ENCODE assay signal across 8 cellular contexts in the genomic region with DNA sequence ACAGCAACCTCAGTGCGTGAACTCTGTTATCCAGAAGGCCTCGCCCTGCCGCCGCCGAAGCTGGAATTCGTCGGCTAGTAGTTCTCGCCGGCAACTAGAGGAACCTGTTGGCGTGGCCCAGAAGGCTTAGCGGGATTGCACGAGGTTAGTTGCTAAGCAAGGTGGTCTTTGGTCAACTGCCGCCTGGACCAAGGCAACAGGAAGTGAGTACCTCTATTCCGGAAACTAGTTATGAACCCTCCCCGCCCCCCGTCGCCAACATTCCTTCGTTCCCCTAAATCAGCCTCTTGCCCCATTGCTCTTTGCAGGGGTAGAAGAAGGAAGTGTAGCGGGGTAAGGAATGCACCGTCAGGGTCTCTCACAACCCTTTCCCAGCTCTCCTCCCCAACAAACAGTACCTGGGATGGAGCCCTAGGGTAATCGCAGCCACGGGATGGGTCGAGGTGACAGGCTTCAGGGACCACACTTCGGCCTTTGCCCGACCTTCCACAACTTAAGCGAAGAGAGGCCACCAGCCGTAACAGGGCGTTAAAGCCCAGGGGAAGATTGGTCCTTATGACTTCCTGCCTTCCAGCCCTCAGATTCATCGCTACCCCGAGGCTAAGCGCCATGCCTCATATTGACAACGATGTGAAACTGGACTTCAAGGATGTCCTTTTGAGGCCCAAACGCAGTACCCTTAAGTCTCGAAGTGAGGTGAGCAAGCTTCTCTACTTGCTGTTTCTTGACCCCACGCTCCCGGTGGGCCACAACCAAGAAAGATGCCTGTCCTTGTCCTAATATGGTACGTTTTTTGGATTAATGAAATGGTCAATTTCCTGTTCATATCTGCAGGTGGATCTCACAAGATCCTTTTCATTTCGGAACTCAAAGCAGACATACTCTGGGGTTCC. TPM values are rescaled to one million over a fixed set of nuclear protein-coding genes. Genes with fewer than 3 reads are reported as not detected.
DNase-seq lines count a peak whose midpoint lies in the region; ATAC-seq and TF ChIP-seq lines count a peak whose summit lies in the region.

A gene (plus strand): TSS at position 285 of the 893 bp plus-strand sequence. CDS start 325 bp downstream, at position 610.

- H3K9me3 ChIP-seq in parathyroid adenoma (ENCODE audit: control insufficient read depth, low read length): no peaks in the 10 kb centered on the region

- H3K9ac ChIP-seq in parathyroid adenoma: peak within 1 kb of the TSS; percentile 68

- peak within 1 kb of the TSS; percentile 98 for H3K27ac ChIP-seq in parathyroid adenoma

- DNase-seq in SIG-M5 treated with dmso at 0.1 percent for 504 hours (lab: John Stamatoyannopoulos, UW; ENCODE audit: unreplicated experiment) (peak; percentile 90), SIG-M5 (lab: John Stamatoyannopoulos, UW) (no peak), Right ventricle myocardium inferior (ENCODE audit: missing footprints) (no peak), NOMO-1 treated with dmso at 0.1 percent for 144 hours (lab: John Stamatoyannopoulos, UW; ENCODE audit: unreplicated experiment) (no peak)
- DNase-seq in activated T-helper 1 cell treated with anti-CD3 and anti-CD28 coated beads, Interleukin-12 subunit alpha, Interleukin-12 subunit beta, Interleukin-2, Interleukin-4 antibody, amounts not matched to agents 30 ng/mL and 10 ng/mL and 1 ng/mL, durations not matched to agents 14 hours and 24 hours and 36 hours (ENCODE audit: low spot score): no peak

- peaks cover 11% of the 10 kb centered on the region for H3K79me2 ChIP-seq in parathyroid adenoma

- H2AFZ ChIP-seq in parathyroid adenoma: peak within 1 kb of the TSS; percentile 68

- TF ChIP-seq CTCF in parathyroid adenoma (IDR thresholded peaks at IDR 0.05): peak; percentile 5

- H3K36me3 ChIP-seq in parathyroid adenoma (ENCODE audit: control insufficient read depth, insufficient read depth, low read length): no peaks in the 10 kb centered on the region

- H3K4me3 Mint-ChIP-seq in activated T-helper 1 cell treated with anti-CD3 and anti-CD28 coated beads, Interleukin-12 subunit alpha, Interleukin-12 subunit beta, Interleukin-2, Interleukin-4 antibody, amounts not matched to agents 30 ng/mL and 10 ng/mL and 1 ng/mL, durations not matched to agents 14 hours and 24 hours and 36 hours: peak within 1 kb of the TSS; percentile 93

- H3K4me1 Mint-ChIP-seq in activated T-helper 1 cell treated with anti-CD3 and anti-CD28 coated beads, Interleukin-12 subunit alpha, Interleukin-12 subunit beta, Interleukin-2, Interleukin-4 antibody, amounts not matched to agents 30 ng/mL and 10 ng/mL and 1 ng/mL, durations not matched to agents 14 hours and 24 hours and 36 hours (ENCODE audit: low read depth): peaks cover 50% of the 10 kb centered on the region

- H3K4me2 ChIP-seq in parathyroid adenoma (ENCODE audit: low read length): peak within 1 kb of the TSS; percentile 98

- intact Hi-C loops in activated T-helper 1 cell treated with anti-CD3 and anti-CD28 coated beads, Interleukin-12 subunit alpha, Interleukin-12 subunit beta, Interleukin-2, Interleukin-4 antibody, amounts not matched to agents 30 ng/mL and 10 ng/mL and 1 ng/mL, durations not matched to agents 14 hours and 24 hours and 36 hours (cut with micrococcal nuclease): loop anchor here (1.0 to 10.0 kb wide), 12 partner anchors 9 to 1138 kb away; a partner anchor contains a TSS
- intact Hi-C loops in Right ventricle myocardium inferior (cut with DNase I): loop anchor here (2.0 kb wide), 1 partner anchor 16 kb away; a partner anchor contains a TSS

- ATAC-seq in GM21786 (IDR thresholded peaks at IDR 0.05; ENCODE audit: unreplicated experiment) (peak; percentile 64), Right ventricle myocardium inferior (peak; percentile 73)

- H3K27me3 Mint-ChIP-seq in activated T-helper 1 cell treated with anti-CD3 and anti-CD28 coated beads, Interleukin-12 subunit alpha, Interleukin-12 subunit beta, Interleukin-2, Interleukin-4 antibody, amounts not matched to agents 30 ng/mL and 10 ng/mL and 1 ng/mL, durations not matched to agents 14 hours and 24 hours and 36 hours (ENCODE audit: insufficient read depth): no peaks in the 10 kb centered on the region

- peak within 1 kb of the TSS; percentile 91 for H3K27ac Mint-ChIP-seq in activated T-helper 1 cell treated with anti-CD3 and anti-CD28 coated beads, Interleukin-12 subunit alpha, Interleukin-12 subunit beta, Interleukin-2, Interleukin-4 antibody, amounts not matched to agents 30 ng/mL and 10 ng/mL and 1 ng/mL, durations not matched to agents 14 hours and 24 hours and 36 hours

- no peak for TF ChIP-seq RAD21 in Ishikawa (IDR thresholded peaks at IDR 0.05; ENCODE audit: low read depth)

- peaks cover 35% of the 10 kb centered on the region for H3K36me3 Mint-ChIP-seq in activated T-helper 1 cell treated with anti-CD3 and anti-CD28 coated beads, Interleukin-12 subunit alpha, Interleukin-12 subunit beta, Interleukin-2, Interleukin-4 antibody, amounts not matched to agents 30 ng/mL and 10 ng/mL and 1 ng/mL, durations not matched to agents 14 hours and 24 hours and 36 hours (ENCODE audit: low read depth)

- H3K27me3 ChIP-seq in parathyroid adenoma (ENCODE audit: control insufficient read depth, insufficient read depth, low read length): no peaks in the 10 kb centered on the region

- TF ChIP-seq EP300 in Ishikawa (IDR thresholded peaks at IDR 0.05; ENCODE audit: borderline replicate concordance): no peak

- peaks cover 51% of the 10 kb centered on the region for H3K4me1 ChIP-seq in parathyroid adenoma

- peak within 1 kb of the TSS; percentile 100 for H3K4me3 ChIP-seq in parathyroid adenoma (ENCODE audit: low read depth, low read length)

- H3K9me3 Mint-ChIP-seq in activated T-helper 1 cell treated with anti-CD3 and anti-CD28 coated beads, Interleukin-12 subunit alpha, Interleukin-12 subunit beta, Interleukin-2, Interleukin-4 antibody, amounts not matched to agents 30 ng/mL and 10 ng/mL and 1 ng/mL, durations not matched to agents 14 hours and 24 hours and 36 hours: no peaks in the 10 kb centered on the region

TF ChIP-seq in Ishikawa, 13 proteins besides CTCF, POLR2A, EP300 and RAD21:
- TF ChIP-seq TAF1 (IDR thresholded peaks at IDR 0.05; ENCODE audit: low read depth): peak; percentile 63
- no peak for TF ChIP-seq NFIC (IDR thresholded peaks at IDR 0.05)
- peak; percentile 1; the same call in 1 of the 2 replicates for TF ChIP-seq TCF12 (IDR thresholded peaks at IDR 0.05; ENCODE audit: low read depth)
- TF ChIP-seq, protein P1, sequence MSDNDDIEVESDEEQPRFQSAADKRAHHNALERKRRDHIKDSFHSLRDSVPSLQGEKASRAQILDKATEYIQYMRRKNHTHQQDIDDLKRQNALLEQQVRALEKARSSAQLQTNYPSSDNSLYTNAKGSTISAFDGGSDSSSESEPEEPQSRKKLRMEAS (IDR thresholded peaks at IDR 0.05): peak; percentile 51; the same call in 1 of the 2 replicates
- peak; percentile 66 for TF ChIP-seq TEAD4 (IDR thresholded peaks at IDR 0.05)
- TF ChIP-seq FOXM1 (IDR thresholded peaks at IDR 0.05; ENCODE audit: borderline replicate concordance, low read depth): no peak
- no peak for TF ChIP-seq ZBTB7A (IDR thresholded peaks at IDR 0.05; ENCODE audit: low read depth)

RNA-seq across cellular contexts. Expression of the gene that starts here (rescaled TPM):
- total RNA-seq in activated T-helper 1 cell treated with anti-CD3 and anti-CD28 coated beads, Interleukin-12 subunit alpha, Interleukin-12 subunit beta, Interleukin-2, Interleukin-4 antibody, amounts not matched to agents 30 ng/mL and 10 ng/mL and 1 ng/mL, durations not matched to agents 14 hours and 24 hours and 36 hours: 40.8 and 41.4 TPM in 2 replicates
- total RNA-seq in Right ventricle myocardium inferior: 29.1 TPM
